8 cellular contexts compared by ENCODE assay signal in the genomic region with DNA sequence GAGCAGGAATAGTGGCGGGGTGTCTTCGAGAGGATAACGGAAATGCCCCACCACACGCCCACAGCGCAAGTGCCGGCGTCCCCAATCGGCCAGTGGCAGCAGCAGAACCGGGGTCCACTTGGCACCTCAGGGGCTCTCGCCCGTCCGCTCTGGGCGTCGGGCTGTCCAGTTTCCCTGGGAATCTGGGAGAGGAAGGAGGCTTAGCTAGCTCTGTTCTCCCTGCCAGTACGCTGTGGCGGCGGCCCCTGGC. TPM values are rescaled to one million over a fixed set of nuclear protein-coding genes. Genes with fewer than 3 reads are reported as not detected.
A peak's percentile ranks its signal among the peaks of the same experiment; 100 is the strongest.
DNase-seq lines count a peak whose midpoint lies in the region; ATAC-seq, FAIRE-seq and TF ChIP-seq lines count a peak whose summit lies in the region.

No MANE protein-coding gene starts in this region.

- TF ChIP-seq RAD21 in HCT116 (IDR thresholded peaks at IDR 0.05; ENCODE audit: low read depth), result no peak

- H3K9ac ChIP-seq in HCT116 (ENCODE audit: low read length), result peak overlapping the region; percentile 33; the same call in 1 of the 2 replicates
- H3K9ac ChIP-seq in OCI-LY1 (ENCODE audit: low read length), result peak overlapping the region; percentile 74

- no peak for ATAC-seq in HCT116
- peak; percentile 41 for ATAC-seq in left colon
- ATAC-seq in HG02623 (IDR thresholded peaks at IDR 0.05; ENCODE audit: unreplicated experiment), result no peak

- FAIRE-seq in GM12891 (lab: Jason Lieb, UNC), result no peak
- FAIRE-seq in D721Med (lab: Jason Lieb, UNC), result no peak

- H3K27me3 ChIP-seq in HCT116 (ENCODE audit: insufficient read depth, low read length) (no peaks in the 10 kb centered on the region), OCI-LY1 (ENCODE audit: insufficient read depth, low read length) (no peaks in the 10 kb centered on the region), breast epithelium (no peaks in the 10 kb centered on the region)

- CTCF ChIA-PET in HCT116 (lab: Charles Lee), result interaction anchor here (0.6 to 3.7 kb wide), 2 partner anchors 10 to 93 kb away, joined by 3 to 55 read pairs; no protein-coding TSS in a partner anchor

- no peak for TF ChIP-seq POLR2A in GM12891 (IDR thresholded peaks at IDR 0.05; ENCODE audit: low read depth, low read length)
- no peak for TF ChIP-seq POLR2A in HCT116 (IDR thresholded peaks at IDR 0.05; ENCODE audit: borderline replicate concordance, extremely low read depth, insufficient read depth, insufficient read length)
- TF ChIP-seq POLR2A in breast epithelium (IDR thresholded peaks at IDR 0.05), result no peak

- BruUV-seq in HCT116 (replicated peaks; lab: Mats Ljungman, UMichigan), result no TSS peak

- H3F3A ChIP-seq in OCI-LY1 (ENCODE audit: insufficient read depth, low read length), result no peaks in the 10 kb centered on the region

- POLR2A ChIA-PET in HCT116 (lab: Charles Lee), result interaction anchor here (0.6 kb wide), 1 partner anchor 92 kb away, joined by 3 read pairs; the partner anchor contains the start of gene BBX

- H3K79me2 ChIP-seq in HCT116 (ENCODE audit: insufficient read depth, low read length), result no peaks in the 10 kb centered on the region
- H3K79me2 ChIP-seq in OCI-LY1 (ENCODE audit: insufficient read depth, low read length), result no peaks in the 10 kb centered on the region

- H3K9me3 ChIP-seq in HCT116 (ENCODE audit: control insufficient read depth in 1 of 2, insufficient read depth in 1 of 2, low read depth in 1 of 2, low read length in 2 of 2) (no peaks in the 10 kb centered on the region), OCI-LY1 (ENCODE audit: low read length) (no peaks in the 10 kb centered on the region), breast epithelium (no peaks in the 10 kb centered on the region)

- H3K27ac ChIP-seq in HCT116 (ENCODE audit: low read depth, low read length), result peak overlapping the region; percentile 73
- no peak overlapping the region for H3K27ac ChIP-seq in OCI-LY1 (ENCODE audit: low read depth, low read length, poor library complexity, severe bottlenecking)
- H3K27ac ChIP-seq in breast epithelium, result peak overlapping the region; percentile 97 to 99

- DNase-seq in GM12891 (ENCODE audit: insufficient read length, low spot score) (peak; percentile 12), HCT116 (ENCODE audit: low read depth, low spot score) (no peak), breast epithelium (ENCODE audit: low spot score in 2 of 2) (peak; percentile 20 to 55), left colon (peak in 1 of 2 donors; percentile 48), D721Med (ENCODE audit: insufficient read length, low spot score) (no peak)
- DNase-seq in stimulated activated CD8-positive, alpha-beta memory T cell treated with anti-CD3 and anti-CD28 coated beads, Interleukin-12 subunit alpha, Interleukin-12 subunit beta, amount 100 ng/mL, for 4 hours (ENCODE audit: low read depth), result peak; percentile 0

- RAD21 ChIA-PET in HCT116 (lab: Charles Lee; ENCODE audit: low non-redundant PET in 1 of 2, low total read pairs in 2 of 2, uncharacterized antibody in 2 of 2, unreplicated experiment in 2 of 2), result no interaction called here

- no peak overlapping the region for H2AFZ ChIP-seq in HCT116 (ENCODE audit: low read depth, low read length, poor library complexity, severe bottlenecking)
- 0 out of 2 replicates have a peak overlapping the region, but pooled peaks have one; percentile 57 for H2AFZ ChIP-seq in OCI-LY1 (ENCODE audit: low read length)

- H4K20me1 ChIP-seq in HCT116 (ENCODE audit: insufficient read depth) (no peaks in the 10 kb centered on the region), OCI-LY1 (ENCODE audit: insufficient read depth, low read length) (no peaks in the 10 kb centered on the region)

- H3K4me1 ChIP-seq in HCT116 (ENCODE audit: control insufficient read depth in 1 of 2, insufficient read depth in 2 of 2, low read length in 2 of 2) (peaks cover 5 to 33% of the 10 kb centered on the region in 2 experiments; a peak in 3 of 4 replicates), OCI-LY1 (ENCODE audit: insufficient read depth, low read length, severe bottlenecking) (peaks cover 60% of the 10 kb centered on the region), breast epithelium (no peaks in the 10 kb centered on the region)

- intact Hi-C loops in HCT116 (cut with micrococcal nuclease) (loop anchor here (5.0 kb wide), 2 partner anchors 91 to 159 kb away; partner anchors contain the start of gene BBX), breast epithelium (cut with DNase I; ENCODE audit: low total_unique reads) (no loop called here), left colon (cut with DNase I, micrococcal nuclease) (loop anchor here in 1 of 2 donors (5.0 kb wide), 1 partner anchor 194 kb away; no protein-coding TSS in a partner anchor)

- H3K9me2 ChIP-seq in HCT116 (ENCODE audit: insufficient read depth) (no peaks in the 10 kb centered on the region), OCI-LY1 (ENCODE audit: low read depth, low read length) (no peaks in the 10 kb centered on the region)

- TF ChIP-seq CTCF in HCT116 (IDR thresholded peaks at IDR 0.05 in 2 of 3, conservative IDR thresholded peaks at IDR 0.05 in 1 of 3; ENCODE audit: borderline replicate concordance in 1 of 3, insufficient read depth in 1 of 3, low read depth in 2 of 3, low read length in 2 of 3) (no peak), OCI-LY1 (IDR thresholded peaks at IDR 0.05; ENCODE audit: low read length) (no peak), breast epithelium (IDR thresholded peaks at IDR 0.05) (no peak), D721Med (IDR thresholded peaks at IDR 0.05; ENCODE audit: insufficient read depth, missing control alignments) (no peak)

- peak overlapping the region; percentile 73 for H3K4me2 ChIP-seq in HCT116 (ENCODE audit: low read length)
- H3K4me2 ChIP-seq in OCI-LY1 (ENCODE audit: low read length), result peak overlapping the region; percentile 97

- H3K36me3 ChIP-seq in HCT116 (ENCODE audit: control insufficient read depth in 1 of 2, insufficient read depth in 2 of 2, low read length in 2 of 2) (no peaks in the 10 kb centered on the region), OCI-LY1 (ENCODE audit: insufficient read depth, low read length) (no peaks in the 10 kb centered on the region), breast epithelium (no peaks in the 10 kb centered on the region)

- H3K4me3 ChIP-seq in HCT116 (replicated peaks in 1 of 2; ENCODE audit: low read depth in 1 of 2, low read length in 2 of 2) (peak overlapping the region; percentile 16 to 17; a peak in 2 of 4 replicates), OCI-LY1 (ENCODE audit: low read depth, low read length, poor library complexity, severe bottlenecking) (peak overlapping the region; percentile 71), breast epithelium (peak overlapping the region; percentile 82 to 87 (median 86))

TF ChIP-seq in GM12891, 5 proteins besides CTCF, POLR2A, EP300 and RAD21:
- TF ChIP-seq POLR2AphosphoS5 (IDR thresholded peaks at IDR 0.05; ENCODE audit: low read depth, low read length) (no peak), POU2F2 (IDR thresholded peaks at IDR 0.05; ENCODE audit: low read depth, low read length) (no peak), PAX5 (IDR thresholded peaks at IDR 0.05; ENCODE audit: insufficient read depth, low read length, severe bottlenecking) (no peak), SPI1 (IDR thresholded peaks at IDR 0.05; ENCODE audit: low read depth, low read length) (no peak), TAF1 (IDR thresholded peaks at IDR 0.05; ENCODE audit: low read depth, low read length) (no peak)

TF ChIP-seq in HCT116, 20 proteins besides CTCF, POLR2A, EP300 and RAD21:
- TF ChIP-seq, protein P1, sequence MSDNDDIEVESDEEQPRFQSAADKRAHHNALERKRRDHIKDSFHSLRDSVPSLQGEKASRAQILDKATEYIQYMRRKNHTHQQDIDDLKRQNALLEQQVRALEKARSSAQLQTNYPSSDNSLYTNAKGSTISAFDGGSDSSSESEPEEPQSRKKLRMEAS (IDR thresholded peaks at IDR 0.05), result no peak

RNA-seq across cellular contexts. Expression of gene CCDC54, which starts 53.7 kb away (rescaled TPM):
- not detected for polyA plus RNA-seq in GM12891 (2012; ENCODE audit: low read depth, missing spikeins)
- total RNA-seq in HCT116 (2021; ENCODE audit: unreplicated experiment) (not detected), breast epithelium (under 1 TPM in 1 of 3 donors, not detected in 2; 0.33 TPM), left colon (not detected)
- not detected in 2 replicates for polyA plus RNA-seq in HCT116 (2012)

Comparison
In these comparisons a context has a peak if more than half of its experiments do, and no peak if none do; other contexts are left out.
1. DNase-seq: peak in GM12891 (single experiment), breast epithelium (2 of 2) and stimulated activated CD8-positive, alpha-beta memory T cell treated with anti-CD3 and anti-CD28 coated beads, Interleukin-12 subunit alpha, Interleukin-12 subunit beta, amount 100 ng/mL, for 4 hours (single experiment); none in HCT116 (single experiment) and D721Med (single experiment).
2. H3K4me3 ChIP-seq: peak in every context shown above with its lines; median percentile 86 in breast epithelium; 71 in OCI-LY1; 16 in HCT116.